In the genomic region with DNA sequence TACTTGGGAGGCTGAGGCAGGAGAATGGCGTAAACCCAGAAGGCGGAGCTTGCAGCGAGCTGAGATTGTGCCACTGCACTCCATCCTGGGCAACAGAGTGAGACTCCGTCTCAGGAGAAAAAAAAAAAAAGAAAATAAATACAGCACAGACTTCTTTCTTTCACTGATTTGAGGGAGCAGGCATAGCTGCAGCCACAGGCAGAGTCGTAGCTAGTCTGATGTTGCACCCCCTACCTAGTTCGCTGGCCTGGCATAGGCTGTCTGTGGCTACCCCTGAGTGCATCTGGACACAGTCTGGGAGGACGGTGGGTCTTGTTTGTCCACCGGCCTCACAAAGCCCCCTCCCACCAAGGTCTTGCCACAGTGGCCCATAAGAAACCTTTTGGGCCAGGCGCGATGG, we compare ENCODE assay signal across 23 cellular contexts. TPM values are rescaled to one million over a fixed set of nuclear protein-coding genes. Genes with fewer than 3 reads are reported as not detected.
DNase-seq lines count a peak whose midpoint lies in the region; ATAC-seq, FAIRE-seq and TF ChIP-seq lines count a peak whose summit lies in the region.
"Had no signal": no experiment of that assay in that cellular context is flagged by ENCODE, and none has a peak within 500 bp of the region (broad histone marks: within the 10 kb centered on the region; RNA-seq: fewer than 3 reads in every experiment).

No MANE protein-coding gene starts in this region.

- TF ChIP-seq CTCF in A549 (IDR thresholded peaks at IDR 0.05) (no peak), chondrocyte (IDR thresholded peaks at IDR 0.05) (no peak), spleen (IDR thresholded peaks at IDR 0.05 in 8 of 11, conservative IDR thresholded peaks at IDR 0.05 in 3 of 11) (no peak), thyroid gland (IDR thresholded peaks at IDR 0.05) (no peak)

- H3K4me1 Mint-ChIP-seq in chondrocyte (ENCODE audit: low read depth), result no peaks in the 10 kb centered on the region
- H3K4me1 Mint-ChIP-seq: B cell had no signal

- peaks cover 14% of the 10 kb centered on the region for H3K36me3 Mint-ChIP-seq in chondrocyte (ENCODE audit: low read depth)

- H3K79me1 ChIP-seq in neuronal stem cell (ENCODE audit: low read depth, low read length), result no peaks in the 10 kb centered on the region

- no peak overlapping the region for H2AK5ac ChIP-seq in neuronal stem cell (ENCODE audit: low read depth, low read length)

- no peak overlapping the region for H3K27ac Mint-ChIP-seq in chondrocyte (ENCODE audit: unreplicated experiment)
- H3K27ac Mint-ChIP-seq: B cell; CD4-positive, alpha-beta T cell; CD8-positive, alpha-beta T cell had no signal

- H2BK15ac ChIP-seq in neuronal stem cell (ENCODE audit: low read length), result no peak overlapping the region

- no peak for TF ChIP-seq RAD21 in A549 (conservative IDR thresholded peaks at IDR 0.05 in 1 of 2, IDR thresholded peaks at IDR 0.05 in 1 of 2)

- no peak for TF ChIP-seq EP300 in A549 (IDR thresholded peaks at IDR 0.05)

- no peak overlapping the region for H3K9ac ChIP-seq in neuronal stem cell (ENCODE audit: low read depth, low read length, poor library complexity)
- H3K9ac ChIP-seq: BLaER1 treated with 17β-estradiol and CSF1 and Interleukin-3, amounts not matched to agents 10 nM and 100 nM had no signal

- intact Hi-C loops in spleen (cut with DNase I; ENCODE audit: low total_unique reads) (no loop called here), thyroid gland (cut with DNase I) (no loop called here)

- H4K91ac ChIP-seq in neuronal stem cell (ENCODE audit: low read depth, low read length, poor library complexity), result no peak overlapping the region

- H3K14ac ChIP-seq in neuronal stem cell (ENCODE audit: low read length), result no peak overlapping the region

- no peak overlapping the region for H3K4ac ChIP-seq in neuronal stem cell (ENCODE audit: low read length)

- CTCF ChIA-PET in A549 (lab: Yijun Ruan, JAX), result no interaction called here

- no peak overlapping the region for H2BK5ac ChIP-seq in neuronal stem cell (ENCODE audit: low read length)

- no peak for DNase-seq in A549 (ENCODE audit: low read depth in 1 of 2, low spot score in 1 of 2)
- peak; percentile 46 for DNase-seq in chondrocyte (ENCODE audit: low spot score)
- no peak for DNase-seq in neuronal stem cell (ENCODE audit: low spot score)
- DNase-seq in spleen, result peak; percentile 21
- DNase-seq in Kasumi-1 (lab: John Stamatoyannopoulos, UW), result no peak
- no peak for DNase-seq in thyroid gland
- DNase-seq in NCI-H2171 (lab: John Stamatoyannopoulos, UW), result no peak
- DNase-seq: 8988T; AML-193; Caco-2; Calu3; CD4-positive, alpha-beta T cell; CD8-positive, alpha-beta T cell; DMS79 treated with DMSO at 0.1 percent for 48 hours; GF-D8 had no signal

- H3K4me3 ChIP-seq in A549, result no peak overlapping the region
- H3K4me3 ChIP-seq in neuronal stem cell (ENCODE audit: low read length in 2 of 2), result no peak overlapping the region
- H3K4me3 ChIP-seq in spleen, result no peak overlapping the region
- H3K4me3 ChIP-seq in thyroid gland (replicated peaks in 1 of 3), result no peak overlapping the region
- H3K4me3 ChIP-seq: BLaER1 treated with 17β-estradiol and CSF1 and Interleukin-3, amounts not matched to agents 10 nM and 100 nM had no signal

- no peak overlapping the region for H3K23ac ChIP-seq in neuronal stem cell (ENCODE audit: low read depth, low read length, poor library complexity)

- 92% methylated on average over 10 of the region's 10 CpGs for WGBS in A549 (ENCODE audit: missing lambda C conversion rate)
- no CpG with 5 or more reads among the region's 10 CpGs for WGBS in neuronal stem cell (ENCODE audit: extremely low coverage in 2 of 2, insufficient read length in 2 of 2, insufficient replicate concordance in 1 of 2), 2 donors
- 93 to 99% (median 94%) methylated on average over 10 of the region's 10 CpGs for WGBS in spleen, 5 donors
- 97% methylated on average over 10 of the region's 10 CpGs for WGBS in thyroid gland, 2 donors

- no peak overlapping the region for H3K4me3 Mint-ChIP-seq in chondrocyte (ENCODE audit: unreplicated experiment)
- H3K4me3 Mint-ChIP-seq: B cell; CD4-positive, alpha-beta T cell; CD8-positive, alpha-beta T cell had no signal

- no peaks in the 10 kb centered on the region for H3K9me3 Mint-ChIP-seq in chondrocyte (ENCODE audit: low read depth)
- H3K9me3 Mint-ChIP-seq: CD4-positive, alpha-beta T cell; CD8-positive, alpha-beta T cell had no signal

- no peak overlapping the region for H3K4me2 ChIP-seq in A549
- no peak overlapping the region for H3K4me2 ChIP-seq in neuronal stem cell (ENCODE audit: insufficient read depth, low read length, poor library complexity, severe bottlenecking)
- H3K4me2 ChIP-seq: BLaER1 treated with 17β-estradiol and CSF1 and Interleukin-3, amounts not matched to agents 10 nM and 100 nM had no signal

- POLR2A ChIA-PET in A549 (lab: Yijun Ruan, JAX), result no interaction called here

- no peak overlapping the region for H2BK120ac ChIP-seq in neuronal stem cell (ENCODE audit: low read depth, low read length)

- H3K4me1 ChIP-seq in A549, result no peaks in the 10 kb centered on the region
- peaks cover 5 to 7% of the 10 kb centered on the region in 2 donors for H3K4me1 ChIP-seq in neuronal stem cell (ENCODE audit: control insufficient read depth in 2 of 2, insufficient read depth in 1 of 2, low read depth in 1 of 2, low read length in 2 of 2)
- H3K4me1 ChIP-seq in spleen, result peaks cover 0 to 7% (median 0%) of the 10 kb centered on the region in 6 donors
- H3K4me1 ChIP-seq in thyroid gland, result no peaks in the 10 kb centered on the region
- H3K4me1 ChIP-seq: Caco-2 had no signal

- no peak for TF ChIP-seq POLR2A in A549 (IDR thresholded peaks at IDR 0.05; ENCODE audit: low read length)
- TF ChIP-seq POLR2A in spleen (IDR thresholded peaks at IDR 0.05), result no peak
- no peak for TF ChIP-seq POLR2A in thyroid gland (IDR thresholded peaks at IDR 0.05)

- no peak overlapping the region for H3K18ac ChIP-seq in neuronal stem cell (ENCODE audit: low read length)

- no peaks in the 10 kb centered on the region for H3K27me3 Mint-ChIP-seq in chondrocyte (ENCODE audit: low read depth)
- H3K27me3 Mint-ChIP-seq: B cell; CD4-positive, alpha-beta T cell had no signal

- no peak for ATAC-seq in A549
- ATAC-seq: CD8-positive, alpha-beta T cell had no signal

- H3K27me3 ChIP-seq in neuronal stem cell (ENCODE audit: control insufficient read depth in 3 of 3, insufficient read depth in 3 of 3, low read depth in 1 of 3, low read length in 3 of 3) (no peaks in the 10 kb centered on the region), spleen (replicated peaks in 1 of 7) (no peaks in the 10 kb centered on the region), thyroid gland (no peaks in the 10 kb centered on the region)
- H3K27me3 ChIP-seq: BLaER1 treated with 17β-estradiol and CSF1 and Interleukin-3, amounts not matched to agents 10 nM and 100 nM had no signal

- no peak for FAIRE-seq in A549 (lab: Jason Lieb, UNC)
- FAIRE-seq: A204.1, D721Med, G401.6, GM12891, GM19239 had no signal

- peak overlapping the region; percentile 43 for H4K8ac ChIP-seq in neuronal stem cell (ENCODE audit: low read depth, low read length)

- H3K9me3 ChIP-seq in A549, result no peaks in the 10 kb centered on the region; the same call in 2 of the 3 replicates
- H3K9me3 ChIP-seq in neuronal stem cell (replicated peaks in 1 of 2; ENCODE audit: control insufficient read depth in 2 of 2, insufficient read depth in 1 of 2, low read depth in 1 of 2, low read length in 2 of 2), result peaks cover 3% of the 10 kb centered on the region in 2 donors
- H3K9me3 ChIP-seq in spleen, result peaks cover 0 to 20% (median 13%) of the 10 kb centered on the region in 8 donors
- H3K9me3 ChIP-seq in thyroid gland, result no peaks in the 10 kb centered on the region
- H3K9me3 ChIP-seq: Caco-2 had no signal

- no peak overlapping the region for H2BK12ac ChIP-seq in neuronal stem cell (ENCODE audit: low read length)

- H2AFZ ChIP-seq in neuronal stem cell (ENCODE audit: low read length), result no peak overlapping the region

- H3K36me3 ChIP-seq in neuronal stem cell (replicated peaks in 1 of 2; ENCODE audit: control insufficient read depth in 2 of 2, insufficient read depth in 2 of 2, low read length in 2 of 2) (peaks cover 6 to 8% of the 10 kb centered on the region in 2 donors), spleen (peaks cover 0 to 36% (median 19%) of the 10 kb centered on the region in 6 donors), thyroid gland (peaks cover 3 to 7% of the 10 kb centered on the region in 2 donors)

- H3K27ac ChIP-seq in A549 (no peak overlapping the region), neuronal stem cell (replicated peaks; ENCODE audit: low read length) (no peak overlapping the region), spleen (no peak overlapping the region), thyroid gland (no peak overlapping the region)
- H3K27ac ChIP-seq: BLaER1 treated with 17β-estradiol and CSF1 and Interleukin-3, amounts not matched to agents 10 nM and 100 nM; C4-2B had no signal

TF ChIP-seq in A549, 52 proteins besides CTCF, POLR2A, EP300 and RAD21:
- no peak for TF ChIP-seq SREBF2 (IDR thresholded peaks at IDR 0.05)
- peak; percentile 48; the same call in 1 of the 2 replicates for TF ChIP-seq KDM1A (IDR thresholded peaks at IDR 0.05; ENCODE audit: low read depth)
- no peak for TF ChIP-seq POLR2AphosphoS2 (conservative IDR thresholded peaks at IDR 0.05; ENCODE audit: low read length)
- no peak for TF ChIP-seq NR3C1 (IDR thresholded peaks at IDR 0.05)
- no peak for TF ChIP-seq KDM5A (IDR thresholded peaks at IDR 0.05)

RNA-seq across cellular contexts. Expression of gene IL3RA, which starts 21.4 kb away (rescaled TPM):
- polyA plus RNA-seq in A549 (2011; rRNA removed), result 0.28 and 0.31 TPM in 2 replicates
- 0.07 and 0.12 TPM in 2 replicates for polyA plus RNA-seq in A549 (2012; cell fraction: cytosol; rRNA removed)
- 0.14 and 0.15 TPM in 2 replicates for polyA plus RNA-seq in A549 (2012; cell fraction: nucleus; rRNA removed)
- polyA plus RNA-seq in A549 (2017; fragmentation: RNase III; extraction: RNeasy Plus Mini Kit Qiagen cat#74134 plus additional on column Dnase treatment), result 0.05 to 0.12 TPM in 2 of 3 replicates, not detected in the other
- 0.19 and 0.50 TPM in 2 replicates for polyA minus RNA-seq in A549 (2011; rRNA and poly(A)+ RNA removed)
- 0.23 to 0.47 TPM in 2 of 3 replicates, not detected in the other for total RNA-seq in chondrocyte
- polyA plus RNA-seq in neuronal stem cell (2013, experiment 1 of 2), result 0.03 TPM
- 0.06 TPM for polyA plus RNA-seq in neuronal stem cell (2013, experiment 2 of 2)
- 1 to 10 TPM; 2.4 to 8.6 (median 5.4) TPM for total RNA-seq in spleen
- polyA plus RNA-seq in spleen, result 10 to 100 TPM in 1 of 3 donors, 1 to 10 TPM in 2; 6.7 to 11.2 (median 9.4) TPM
- total RNA-seq in thyroid gland, result 1 to 10 TPM in 3 of 4 donors, under 1 TPM in 1; 0.89 to 4.5 (median 3.3) TPM
- total RNA-seq: Caco-2, Calu3 had no signal

RNA-seq across cellular contexts. Expression of gene SLC25A6, which starts 33.9 kb away (rescaled TPM):
- 252 and 291 TPM in 2 replicates for polyA plus RNA-seq in A549 (2011; rRNA removed)
- polyA plus RNA-seq in A549 (2012; cell fraction: cytosol; rRNA removed), result 933 and 1,036 TPM in 2 replicates
- 681 and 864 TPM in 2 replicates for polyA plus RNA-seq in A549 (2012; cell fraction: nucleus; rRNA removed)
- polyA plus RNA-seq in A549 (2017; fragmentation: RNase III; extraction: RNeasy Plus Mini Kit Qiagen cat#74134 plus additional on column Dnase treatment), result 439 to 448 TPM (median 446 TPM) in 3 replicates
- 205 and 259 TPM in 2 replicates for polyA minus RNA-seq in A549 (2011; rRNA and poly(A)+ RNA removed)
- total RNA-seq in chondrocyte, result 270 to 332 TPM (median 327 TPM) in 3 replicates
- polyA plus RNA-seq in neuronal stem cell (2013, experiment 1 of 2), result 415 TPM
- polyA plus RNA-seq in neuronal stem cell (2013, experiment 2 of 2), result 410 TPM
- 100 to 1,000 TPM; 255 to 309 (median 297) TPM for total RNA-seq in spleen
- polyA plus RNA-seq in spleen, result 100 to 1,000 TPM; 396 to 443 (median 425) TPM
- 100 to 1,000 TPM; 219 to 397 (median 320) TPM for total RNA-seq in thyroid gland

Comparison
In these comparisons a context has a peak if more than half of its experiments do, and no peak if none do; other contexts are left out.
1. DNase-seq: peak in chondrocyte (single experiment) and spleen (single experiment); none in A549 (0 of 2), neuronal stem cell (single experiment), Kasumi-1 (0 of 2), thyroid gland (0 of 2) and NCI-H2171 (single experiment).